ENCODE assay signal across 1 cellular context in genomic region chr13:51223284-51224270, GRCh38.
TF ChIP-seq lines count a peak whose summit lies in the region.

No MANE protein-coding gene starts in this region.

TF ChIP-seq in A549, 52 proteins besides CTCF, POLR2A, EP300 and RAD21 (continued from another document):
- TF ChIP-seq HOXA7 (CRISPR knock-in tag; IDR thresholded peaks at IDR 0.05) (no peak), MYC (IDR thresholded peaks at IDR 0.05; ENCODE audit: borderline replicate concordance, low read length) (no peak), RNF2 (IDR thresholded peaks at IDR 0.05; ENCODE audit: borderline replicate concordance, low read depth) (no peak), CHD4 (IDR thresholded peaks at IDR 0.05; ENCODE audit: borderline replicate concordance) (no peak), HOXB5 (CRISPR knock-in tag; IDR thresholded peaks at IDR 0.05) (no peak), POLR2AphosphoS2 (conservative IDR thresholded peaks at IDR 0.05; ENCODE audit: low read length) (no peak), USF2 (IDR thresholded peaks at IDR 0.05) (no peak), REST (IDR thresholded peaks at IDR 0.05) (no peak), RCOR1 (IDR thresholded peaks at IDR 0.05; ENCODE audit: low read depth, low read length) (no peak), ATOH8 (CRISPR knock-in tag; IDR thresholded peaks at IDR 0.05; ENCODE audit: low read depth) (no peak), RFX5 (IDR thresholded peaks at IDR 0.05) (no peak), CBX2 (IDR thresholded peaks at IDR 0.05; ENCODE audit: borderline replicate concordance, low read depth) (no peak), HMGXB4 (CRISPR knock-in tag; IDR thresholded peaks at IDR 0.05; ENCODE audit: borderline replicate concordance) (no peak), FOSB (CRISPR knock-in tag; IDR thresholded peaks at IDR 0.05) (no peak), ZC3H11A (IDR thresholded peaks at IDR 0.05) (no peak)
